In genomic region chr3:96813820-96814580, GRCh38 we compare ENCODE assay signal across 8 cellular contexts. TPM values are rescaled to one million over a fixed set of nuclear protein-coding genes. Genes with fewer than 3 reads are reported as not detected.
DNase-seq lines count a peak whose midpoint lies in the region; ATAC-seq and TF ChIP-seq lines count a peak whose summit lies in the region.

No MANE protein-coding gene starts in this region.

- H3K4me1 ChIP-seq in heart left ventricle: peaks cover 0 to 28% (median 6%) of the 10 kb centered on the region in 12 donors
- H3K4me1 ChIP-seq in parathyroid adenoma: peaks cover 5% of the 10 kb centered on the region

- peaks cover 4% of the 10 kb centered on the region for H3K36me3 Mint-ChIP-seq in activated naive CD8-positive, alpha-beta T cell treated with anti-CD3 and anti-CD28 coated beads for 36 hours

- peaks cover 7% of the 10 kb centered on the region for H3K4me1 Mint-ChIP-seq in activated naive CD8-positive, alpha-beta T cell treated with anti-CD3 and anti-CD28 coated beads for 36 hours

- H3K27ac Mint-ChIP-seq in activated naive CD8-positive, alpha-beta T cell treated with anti-CD3 and anti-CD28 coated beads for 36 hours: no peak overlapping the region

- TF ChIP-seq CTCF in heart left ventricle (IDR thresholded peaks at IDR 0.05) (peak in 3 of 12 donors; percentile 5 to 26 (median 12)), parathyroid adenoma (IDR thresholded peaks at IDR 0.05) (peak; percentile 19)

- 0 to 1% (median 1%) methylated on average over 28 to 76 of the region's 76 CpGs for WGBS in heart left ventricle, 4 donors

- H3K4me3 Mint-ChIP-seq in activated naive CD8-positive, alpha-beta T cell treated with anti-CD3 and anti-CD28 coated beads for 36 hours: peak overlapping the region; percentile 14

- H3K9me3 ChIP-seq in heart left ventricle: no peaks in the 10 kb centered on the region
- H3K9me3 ChIP-seq in parathyroid adenoma (ENCODE audit: control insufficient read depth, low read length): no peaks in the 10 kb centered on the region

- H3K79me2 ChIP-seq in parathyroid adenoma: no peaks in the 10 kb centered on the region

- ATAC-seq in heart left ventricle: peak in 3 of 4 donors; percentile 64 to 82 (median 73)

- H3K27me3 ChIP-seq in heart left ventricle: peaks cover 13 to 59% (median 39%) of the 10 kb centered on the region in 9 donors
- no peaks in the 10 kb centered on the region for H3K27me3 ChIP-seq in parathyroid adenoma (ENCODE audit: control insufficient read depth, insufficient read depth, low read length)

- DNase-seq in activated CD4-positive, alpha-beta T cell treated with anti-CD3 and anti-CD28 coated beads for 48 hours: peak; percentile 21
- DNase-seq in activated CD4-positive, alpha-beta T cell treated with anti-CD3 and anti-CD28 coated beads for 4 hours: no peak
- DNase-seq in HCEC 1CT (peak; percentile 23), NCI-H146 treated with DMSO at 0.1 percent for 48 hours (lab: John Stamatoyannopoulos, UW; ENCODE audit: unreplicated experiment) (peak; percentile 22), heart left ventricle (peak; percentile 20 to 67 (median 45)), OCI-M1 (lab: John Stamatoyannopoulos, UW) (no peak)
- peak; percentile 8 for DNase-seq in activated naive CD8-positive, alpha-beta T cell treated with anti-CD3 and anti-CD28 coated beads for 36 hours

- H3K27ac ChIP-seq in heart left ventricle (peak overlapping the region in 4 of 12 donors; percentile 31 to 88 (median 44)), parathyroid adenoma (peak overlapping the region; percentile 39)

- intact Hi-C loops in heart left ventricle (cut with DNase I): no loop called here

- no peaks in the 10 kb centered on the region for H3K9me3 Mint-ChIP-seq in activated naive CD8-positive, alpha-beta T cell treated with anti-CD3 and anti-CD28 coated beads for 36 hours

- TF ChIP-seq POLR2A in heart left ventricle (IDR thresholded peaks at IDR 0.05): no peak

- H3K4me2 ChIP-seq in parathyroid adenoma (ENCODE audit: low read length): peak overlapping the region; percentile 95

- peak overlapping the region; percentile 93 for H2AFZ ChIP-seq in parathyroid adenoma

- no peak overlapping the region for H3K9ac ChIP-seq in parathyroid adenoma

- H3K27me3 Mint-ChIP-seq in activated naive CD8-positive, alpha-beta T cell treated with anti-CD3 and anti-CD28 coated beads for 36 hours: peaks cover 33% of the 10 kb centered on the region

- H3K36me3 ChIP-seq in heart left ventricle: no peaks in the 10 kb centered on the region
- H3K36me3 ChIP-seq in parathyroid adenoma (ENCODE audit: control insufficient read depth, insufficient read depth, low read length): no peaks in the 10 kb centered on the region

- H3K4me3 ChIP-seq in heart left ventricle: peak overlapping the region; percentile 40 to 60 (median 49)
- peak overlapping the region; percentile 60 for H3K4me3 ChIP-seq in parathyroid adenoma (ENCODE audit: low read depth, low read length)

RNA-seq across cellular contexts. Expression of gene EPHA6, which starts 0.4 kb away (rescaled TPM):
- total RNA-seq in activated naive CD8-positive, alpha-beta T cell treated with anti-CD3 and anti-CD28 coated beads for 36 hours: not detected
- total RNA-seq in heart left ventricle: 1 to 10 TPM in 1 of 9 donors, under 1 TPM in 4, not detected in 4; 0.28 to 1.2 (median 0.42) TPM
- polyA plus RNA-seq in heart left ventricle: not detected

Comparison
In these comparisons a context has a peak if more than half of its experiments do, and no peak if none do; other contexts are left out.
1. DNase-seq: peak in activated CD4-positive, alpha-beta T cell treated with anti-CD3 and anti-CD28 coated beads for 48 hours (single experiment), HCEC 1CT (single experiment), NCI-H146 treated with DMSO at 0.1 percent for 48 hours (single experiment), activated naive CD8-positive, alpha-beta T cell treated with anti-CD3 and anti-CD28 coated beads for 36 hours (single experiment) and heart left ventricle (5 of 5); none in activated CD4-positive, alpha-beta T cell treated with anti-CD3 and anti-CD28 coated beads for 4 hours (0 of 2) and OCI-M1 (single experiment).